Comparison of ENCODE assay signal across 1 cellular context in the genomic region with DNA sequence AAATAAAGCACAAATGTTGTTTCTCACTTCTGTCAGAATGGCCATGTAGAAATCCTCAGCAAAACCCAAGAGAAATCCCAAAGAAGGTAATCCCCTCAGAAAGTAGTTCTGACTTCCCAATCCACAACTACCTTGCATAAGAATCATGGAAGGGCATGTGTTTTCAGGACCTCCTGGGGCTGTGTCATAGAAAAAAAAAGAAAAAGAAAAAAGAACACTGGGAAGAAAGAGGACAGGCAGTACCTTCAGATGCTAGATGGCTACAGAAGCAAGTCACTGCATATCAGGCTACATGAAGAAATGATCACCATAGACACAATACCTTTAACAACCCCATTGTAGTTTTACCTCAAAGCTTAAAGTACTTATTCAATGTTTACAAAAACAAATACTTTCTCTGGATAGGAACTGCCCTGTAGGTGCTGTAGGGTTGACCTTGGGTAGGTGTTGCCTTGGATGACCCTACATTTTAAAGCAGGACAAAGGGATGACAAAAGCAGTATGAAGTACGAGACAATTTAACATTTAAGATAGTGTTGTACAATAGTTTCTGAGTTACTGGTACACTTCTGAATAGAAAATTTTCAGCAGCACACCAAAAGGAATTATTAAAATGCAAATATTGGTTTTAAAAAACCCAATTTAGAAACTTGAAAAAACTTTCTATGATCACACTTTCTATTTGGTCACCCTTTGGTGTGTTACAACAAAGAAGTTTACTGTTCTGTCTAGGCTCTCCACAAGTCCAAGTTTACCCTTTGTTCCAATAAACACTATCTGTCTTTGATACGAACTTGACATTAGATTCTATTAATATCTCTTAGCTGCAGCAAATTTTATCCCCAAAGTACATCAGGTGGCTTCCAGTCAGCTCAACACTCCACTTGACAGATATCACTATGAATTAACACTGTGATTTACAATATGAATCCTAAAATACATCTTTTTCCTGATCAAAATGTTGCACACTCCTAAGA.
TF ChIP-seq lines count a peak whose summit lies in the region.

No MANE protein-coding gene starts in this region.

TF ChIP-seq in GM12878, 131 proteins besides CTCF, POLR2A, EP300 and RAD21 (continued from another document):
- no peak for TF ChIP-seq MYB (IDR thresholded peaks at IDR 0.05; ENCODE audit: borderline replicate concordance, low read depth, low read length)
- peak; percentile 82 for TF ChIP-seq MEF2A (IDR thresholded peaks at IDR 0.05; ENCODE audit: insufficient read depth, low read depth, low read length)
- peak; percentile 49; the same call in 1 of the 2 replicates for TF ChIP-seq ATF7 (IDR thresholded peaks at IDR 0.05; ENCODE audit: low read depth)
- TF ChIP-seq HDGF (IDR thresholded peaks at IDR 0.05) = no peak
- TF ChIP-seq, protein P1, sequence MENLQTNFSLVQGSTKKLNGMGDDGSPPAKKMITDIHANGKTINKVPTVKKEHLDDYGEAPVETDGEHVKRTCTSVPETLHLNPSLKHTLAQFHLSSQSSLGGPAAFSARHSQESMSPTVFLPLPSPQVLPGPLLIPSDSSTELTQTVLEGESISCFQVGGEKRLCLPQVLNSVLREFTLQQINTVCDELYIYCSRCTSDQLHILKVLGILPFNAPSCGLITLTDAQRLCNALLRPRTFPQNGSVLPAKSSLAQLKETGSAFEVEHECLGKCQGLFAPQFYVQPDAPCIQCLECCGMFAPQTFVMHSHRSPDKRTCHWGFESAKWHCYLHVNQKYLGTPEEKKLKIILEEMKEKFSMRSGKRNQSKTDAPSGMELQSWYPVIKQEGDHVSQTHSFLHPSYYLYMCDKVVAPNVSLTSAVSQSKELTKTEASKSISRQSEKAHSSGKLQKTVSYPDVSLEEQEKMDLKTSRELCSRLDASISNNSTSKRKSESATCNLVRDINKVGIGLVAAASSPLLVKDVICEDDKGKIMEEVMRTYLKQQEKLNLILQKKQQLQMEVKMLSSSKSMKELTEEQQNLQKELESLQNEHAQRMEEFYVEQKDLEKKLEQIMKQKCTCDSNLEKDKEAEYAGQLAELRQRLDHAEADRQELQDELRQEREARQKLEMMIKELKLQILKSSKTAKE (IDR thresholded peaks at IDR 0.05; ENCODE audit: low read depth, poor library complexity, severe bottlenecking) = peak; percentile 40
